ENCODE assay signal across 18 cellular contexts in the genomic region with DNA sequence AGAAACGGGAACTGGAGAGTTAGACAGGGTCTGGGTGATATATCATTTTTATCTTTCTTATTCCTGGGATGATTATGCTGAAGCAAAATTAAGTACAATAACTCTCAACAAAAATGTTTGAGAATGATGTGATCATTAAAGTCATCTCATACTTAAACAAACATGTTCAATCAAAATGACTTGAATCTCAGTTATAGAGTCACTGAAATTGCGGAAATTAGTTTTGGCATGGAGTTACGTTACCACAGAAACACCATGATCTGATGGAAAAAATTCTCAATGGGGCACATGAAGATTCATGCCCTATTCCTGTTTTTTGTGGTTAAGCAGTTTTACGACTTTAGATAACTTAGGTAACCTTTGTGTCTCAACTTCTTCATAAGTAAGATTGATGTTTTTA.
DNase-seq lines count a peak whose midpoint lies in the region; TF ChIP-seq lines count a peak whose summit lies in the region.
"Had no signal": no experiment of that assay in that cellular context is flagged by ENCODE, and none has a peak within 500 bp of the region (broad histone marks: within the 10 kb centered on the region; RNA-seq: fewer than 3 reads in every experiment).

No MANE protein-coding gene starts in this region.

- no peak overlapping the region for H3K27ac ChIP-seq in HEK293 (ENCODE audit: extremely low read depth, low read depth, low read length)
- H3K27ac ChIP-seq: GM23248 had no signal

- CTCF ChIA-PET in HEK293 (lab: Yijun Ruan, JAX): no interaction called here

- H3K4me3 ChIP-seq in HEK293 (ENCODE audit: low read depth, low read length): no peak overlapping the region
- H3K4me3 ChIP-seq: GM23248 had no signal

- POLR2A ChIA-PET in HEK293 (lab: Yijun Ruan, JAX): no interaction called here

- no peaks in the 10 kb centered on the region for H3K9me3 ChIP-seq in HEK293 (ENCODE audit: control insufficient read depth, insufficient read depth, low read depth, low read length)

- no peaks in the 10 kb centered on the region for H3K4me1 ChIP-seq in HEK293 (ENCODE audit: control insufficient read depth, insufficient read depth, low read length)

- no peak for TF ChIP-seq CTCF in HEK293 (tag by site-specific recombination; IDR thresholded peaks at IDR 0.05)

- in situ Hi-C loops in Caki2 (cut with HindIII; ENCODE audit: low pct_unique_long_range_greater_than_20kb, low sequenced_read_pairs): no loop called here

- H3K36me3 ChIP-seq in HEK293 (ENCODE audit: control insufficient read depth in 2 of 2, insufficient read depth in 1 of 2, low read length in 2 of 2): no peaks in the 10 kb centered on the region

- DNase-seq in Caki2 (ENCODE audit: low read depth): peak; percentile 3
- DNase-seq in NCI-H226: peak; percentile 33
- peak; percentile 12 for DNase-seq in left kidney (ENCODE audit: low read depth, low spot score)
- no peak for DNase-seq in mesenteric fat pad (ENCODE audit: low spot score)
- no peak for DNase-seq in SHP77 treated with DMSO at 0.1 percent for 48 hours (lab: John Stamatoyannopoulos, UW)
- no peak for DNase-seq in stimulated activated CD4-positive, alpha-beta T cell treated with anti-CD3 and anti-CD28 coated beads, Interleukin-15, amount 100 ng/mL, for 24 hours
- DNase-seq: 8988T; C1 segment of cervical spinal cord; CD4-positive, alpha-beta memory T cell; COR-L47; DMS 273 treated with DMSO at 0.1 percent for 48 hours; DMS79; GF-D8; GM23248; H7; HCEC 1CT; HFFc6 had no signal

TF ChIP-seq in HEK293, 187 proteins besides CTCF, POLR2A, EP300 and RAD21:
- TF ChIP-seq ZNF426 (tag by site-specific recombination; IDR thresholded peaks at IDR 0.05) (no peak), ZNF623 (tag by site-specific recombination; IDR thresholded peaks at IDR 0.05) (no peak), TCF7L2 (IDR thresholded peaks at IDR 0.05; ENCODE audit: borderline replicate concordance, low read depth, low read length) (0 out of 2 replicates have a peak, but pooled peaks have one; percentile 15), ZEB2 (tag by site-specific recombination; IDR thresholded peaks at IDR 0.05) (no peak), ZNF169 (tag by site-specific recombination; IDR thresholded peaks at IDR 0.05) (no peak)
- TF ChIP-seq, protein P1, sequence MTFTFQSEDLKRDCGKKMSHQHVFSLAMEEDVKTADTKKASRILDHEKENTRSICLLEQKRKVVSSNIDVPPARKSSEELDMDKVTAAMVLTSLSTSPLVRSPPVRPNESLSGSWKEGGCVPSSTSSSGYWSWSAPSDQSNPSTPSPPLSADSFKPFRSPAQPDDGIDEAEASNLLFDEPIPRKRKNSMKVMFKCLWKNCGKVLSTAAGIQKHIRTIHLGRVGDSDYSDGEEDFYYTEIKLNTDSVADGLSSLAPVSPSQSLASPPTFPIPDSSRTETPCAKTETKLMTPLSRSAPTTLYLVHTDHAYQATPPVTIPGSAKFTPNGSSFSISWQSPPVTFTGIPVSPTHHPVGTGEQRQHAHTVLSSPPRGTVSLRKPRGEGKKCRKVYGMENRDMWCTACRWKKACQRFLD (tag by site-specific recombination; IDR thresholded peaks at IDR 0.05): no peak

Comparison
In these comparisons a context has a peak if more than half of its experiments do, and no peak if none do; other contexts are left out.
1. DNase-seq: peak in Caki2 (single experiment), NCI-H226 (single experiment) and left kidney (single experiment); none in mesenteric fat pad (single experiment), SHP77 treated with DMSO at 0.1 percent for 48 hours (single experiment) and stimulated activated CD4-positive, alpha-beta T cell treated with anti-CD3 and anti-CD28 coated beads, Interleukin-15, amount 100 ng/mL, for 24 hours (single experiment).